18 cellular contexts compared by ENCODE assay signal in the genomic region with DNA sequence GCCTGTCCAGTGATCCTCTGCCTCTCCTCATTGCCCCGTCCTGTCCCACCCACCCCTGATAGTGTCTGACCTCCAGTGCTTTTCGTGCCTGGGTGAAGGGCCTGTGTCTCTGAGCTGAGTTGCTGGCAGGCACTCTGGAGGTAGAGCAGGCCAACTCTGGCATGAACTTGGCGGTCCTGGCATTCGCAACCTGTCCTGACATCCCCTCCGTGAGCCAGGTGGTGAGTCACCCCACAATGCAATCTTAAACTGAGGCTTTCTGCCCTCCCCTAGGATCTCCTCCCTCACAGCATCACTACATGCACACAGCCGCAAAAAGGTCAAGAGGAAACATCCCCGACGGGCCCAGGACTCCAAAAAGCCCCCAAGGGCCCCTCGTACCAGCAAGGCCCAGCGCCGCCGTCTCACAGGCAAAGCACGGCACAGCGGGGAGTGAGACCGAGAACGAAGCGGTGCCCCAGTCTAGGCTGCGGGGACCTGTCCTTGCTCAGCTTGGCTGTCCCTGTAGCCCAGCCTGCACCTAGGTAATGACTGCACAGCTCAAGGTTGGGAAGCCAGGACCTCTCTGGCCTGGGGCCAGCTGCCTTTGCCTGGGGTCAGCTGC.
"Had no signal": no experiment of that assay in that cellular context is flagged by ENCODE, and none has a peak within 500 bp of the region (broad histone marks: within the 10 kb centered on the region; RNA-seq: fewer than 3 reads in every experiment).

No MANE protein-coding gene starts in this region.

- DNase-seq: activated CD4-positive, alpha-beta T cell treated with anti-CD3 and anti-CD28 coated beads, Interleukin-2, amount 10 ng/mL, durations not matched to agents 24 days and 14 days; activated CD8-positive, alpha-beta T cell treated with anti-CD3 and anti-CD28 coated beads for 36 hours; activated effector memory CD4-positive, alpha-beta T cell treated with Interleukin-2 at 50 U/mL for 16 hours; activated naive CD4-positive, alpha-beta T cell treated with anti-CD3 and anti-CD28 coated beads, Interleukin-2, amount 50 U/mL, for 16 hours; activated T-cell treated with anti-CD3 and anti-CD28 coated beads, Interleukin-2, amount 50 U/mL, for 24 hours; effector CD8-positive, alpha-beta T cell; foreskin melanocyte; hypothalamus; islet precursor cell; lower lobe of right lung; stimulated activated naive CD8-positive, alpha-beta T cell treated with anti-CD3 and anti-CD28 coated beads, Interleukin-15, Interleukin-2, amounts not matched to agents 100 U/mL and 50 U/mL, for 24 hours; T-helper 1 cell; T-helper 9 cell had no signal

- H3K36me3 ChIP-seq: cardiac muscle cell had no signal

- H3K27ac ChIP-seq: ascending aorta, cardiac muscle cell, lower lobe of right lung, tibial nerve, vagina had no signal

- H3K27me3 ChIP-seq: ascending aorta, cardiac muscle cell, tibial nerve, vagina had no signal

- H3K9me3 ChIP-seq: ascending aorta, lower lobe of right lung, tibial nerve, vagina had no signal

- H3K4me3 ChIP-seq: ascending aorta, cardiac muscle cell, lower lobe of right lung, tibial nerve, vagina had no signal

- ATAC-seq: activated CD8-positive, alpha-beta T cell treated with anti-CD3 and anti-CD28 coated beads for 36 hours; lower lobe of right lung; natural killer cell treated with Interleukin-12 subunit alpha and Interleukin-12 subunit beta and Interleukin-15 and Interleukin-18, amount 100 ng/mL, for 72 hours; stimulated activated naive CD8-positive, alpha-beta T cell treated with anti-CD3 and anti-CD28 coated beads, Interleukin-15, Interleukin-2, amounts not matched to agents 100 U/mL and 50 U/mL, for 24 hours had no signal
